In genomic region chr6:32785781-32786533, GRCh38 we compare ENCODE assay signal across 9 cellular contexts. TPM values are rescaled to one million over a fixed set of nuclear protein-coding genes. Genes with fewer than 3 reads are reported as not detected.
DNase-seq lines count a peak whose midpoint lies in the region; ATAC-seq, FAIRE-seq and TF ChIP-seq lines count a peak whose summit lies in the region.
"Had no signal": no experiment of that assay in that cellular context is flagged by ENCODE, and none has a peak within 500 bp of the region (broad histone marks: within the 10 kb centered on the region; RNA-seq: fewer than 3 reads in every experiment).

No MANE protein-coding gene starts in this region.

- peaks cover 8 to 50% of the 10 kb centered on the region in 2 experiments for H3K27me3 ChIP-seq in endothelial cell of umbilical vein (ENCODE audit: control insufficient read depth in 2 of 2, insufficient read depth in 2 of 2, low read length in 2 of 2)

- H3K4me1 ChIP-seq in endothelial cell of umbilical vein (ENCODE audit: control insufficient read depth, extremely low read depth, insufficient read depth, low read length) = no peaks in the 10 kb centered on the region

- H2AFZ ChIP-seq in endothelial cell of umbilical vein (ENCODE audit: low read depth, low read length) = no peak overlapping the region

- no peaks in the 10 kb centered on the region for H3K9me3 Mint-ChIP-seq in activated T-helper 2 cell treated with anti-CD3 and anti-CD28 coated beads, Interferon-gamma antibody, Interleukin-2, Interleukin-4, amounts not matched to agents 10 μg/mL and 5 μg/mL and 100 μg/mL, durations not matched to agents 14 hours and 24 hours and 36 hours

- no peak overlapping the region for H3K27ac ChIP-seq in endothelial cell of umbilical vein (ENCODE audit: insufficient read depth, low read depth, low read length)

- H3K4me1 Mint-ChIP-seq in activated T-helper 2 cell treated with anti-CD3 and anti-CD28 coated beads, Interferon-gamma antibody, Interleukin-2, Interleukin-4, amounts not matched to agents 10 μg/mL and 5 μg/mL and 100 μg/mL, durations not matched to agents 14 hours and 24 hours and 36 hours (ENCODE audit: low read depth) = peaks cover 2% of the 10 kb centered on the region

- no peaks in the 10 kb centered on the region for H3K9me3 ChIP-seq in endothelial cell of umbilical vein (replicated peaks; ENCODE audit: control insufficient read depth, insufficient read depth, low read length)

- H4K20me1 ChIP-seq in endothelial cell of umbilical vein (replicated peaks; ENCODE audit: control insufficient read depth, extremely low read depth, insufficient read depth, low read length) = no peaks in the 10 kb centered on the region

- no peaks in the 10 kb centered on the region for H3K79me2 ChIP-seq in endothelial cell of umbilical vein (ENCODE audit: control insufficient read depth, insufficient read depth, low read length)

- peaks cover 60% of the 10 kb centered on the region for H3K27me3 Mint-ChIP-seq in activated T-helper 2 cell treated with anti-CD3 and anti-CD28 coated beads, Interferon-gamma antibody, Interleukin-2, Interleukin-4, amounts not matched to agents 10 μg/mL and 5 μg/mL and 100 μg/mL, durations not matched to agents 14 hours and 24 hours and 36 hours (ENCODE audit: low read depth)

- ATAC-seq in GM21786 (IDR thresholded peaks at IDR 0.05; ENCODE audit: unreplicated experiment) = no peak

- H3K9me1 ChIP-seq in endothelial cell of umbilical vein (replicated peaks; ENCODE audit: control insufficient read depth, extremely low read depth, insufficient read depth, low read length) = no peaks in the 10 kb centered on the region

- H3K4me3 ChIP-seq in endothelial cell of umbilical vein (replicated peaks in 1 of 3; ENCODE audit: insufficient read depth in 1 of 3, low read depth in 1 of 3, low read length in 3 of 3) = no peak overlapping the region

- DNase-seq in EL (peak; percentile 59), NAMALWA (ENCODE audit: low spot score) (peak; percentile 78), T follicular helper cell (ENCODE audit: low read depth) (peak; percentile 15), endothelial cell of umbilical vein (ENCODE audit: low read depth, low spot score) (peak; percentile 58), middle frontal gyrus (ENCODE audit: extremely low spot score, low spot score) (peak; percentile 13)
- no peak for DNase-seq in activated T-helper 2 cell treated with anti-CD3 and anti-CD28 coated beads, Interferon-gamma antibody, Interleukin-2, Interleukin-4, amounts not matched to agents 10 μg/mL and 5 μg/mL and 100 μg/mL, durations not matched to agents 14 hours and 24 hours and 36 hours (ENCODE audit: low spot score)

- H3K4me2 ChIP-seq in endothelial cell of umbilical vein (ENCODE audit: insufficient read depth, low read length) = no peak overlapping the region

- intact Hi-C loops in endothelial cell of umbilical vein (cut with micrococcal nuclease) = loop anchor here (1.0 kb wide), 2 partner anchors 164 to 371 kb away; no protein-coding TSS in a partner anchor
- intact Hi-C loops in activated T-helper 2 cell treated with anti-CD3 and anti-CD28 coated beads, Interferon-gamma antibody, Interleukin-2, Interleukin-4, amounts not matched to agents 10 μg/mL and 5 μg/mL and 100 μg/mL, durations not matched to agents 14 hours and 24 hours and 36 hours (cut with micrococcal nuclease) = no loop called here

- peak; percentile 49 to 51 for TF ChIP-seq CTCF in endothelial cell of umbilical vein (IDR thresholded peaks at IDR 0.05; ENCODE audit: extremely low read depth in 1 of 2, insufficient read depth in 1 of 2, low read depth in 1 of 2, low read length in 2 of 2)

- no peaks in the 10 kb centered on the region for H3K36me3 ChIP-seq in endothelial cell of umbilical vein (ENCODE audit: control insufficient read depth in 2 of 2, extremely low read depth in 1 of 2, insufficient read depth in 2 of 2, low read length in 2 of 2)

- no peak overlapping the region for H3K4me3 Mint-ChIP-seq in activated T-helper 2 cell treated with anti-CD3 and anti-CD28 coated beads, Interferon-gamma antibody, Interleukin-2, Interleukin-4, amounts not matched to agents 10 μg/mL and 5 μg/mL and 100 μg/mL, durations not matched to agents 14 hours and 24 hours and 36 hours (ENCODE audit: low read depth)

- BruUV-seq in endothelial cell of umbilical vein (replicated peaks; lab: Mats Ljungman, UMichigan) = no TSS peak

- H3K36me3 Mint-ChIP-seq in activated T-helper 2 cell treated with anti-CD3 and anti-CD28 coated beads, Interferon-gamma antibody, Interleukin-2, Interleukin-4, amounts not matched to agents 10 μg/mL and 5 μg/mL and 100 μg/mL, durations not matched to agents 14 hours and 24 hours and 36 hours (ENCODE audit: low read depth) = no peaks in the 10 kb centered on the region

- peak; percentile 89 for FAIRE-seq in A204.1 (lab: Jason Lieb, UNC)
- FAIRE-seq in endothelial cell of umbilical vein (lab: Jason Lieb, UNC) = peak; percentile 49

- CTCF ChIA-PET in endothelial cell of umbilical vein (lab: Charles Lee) = interaction anchor here (0.6 to 3.0 kb wide), 44 partner anchors 8 to 834 kb away, joined by 3 to 45 read pairs (median 4); partner anchors contain the start of genes PSMB9, TAP1 and TAP2

- TF ChIP-seq POLR2A in endothelial cell of umbilical vein (IDR thresholded peaks at IDR 0.05; ENCODE audit: low read depth, low read length) = no peak

- H3K9ac ChIP-seq in endothelial cell of umbilical vein (replicated peaks; ENCODE audit: extremely low read depth, insufficient read depth, low read length) = no peak overlapping the region

- dilution Hi-C loops in endothelial cell of umbilical vein (cut with MboI; ENCODE audit: extremely low pct_ligation_motif_present, low sequenced_read_pairs) = no loop called here

- no peak overlapping the region for H3K27ac Mint-ChIP-seq in activated T-helper 2 cell treated with anti-CD3 and anti-CD28 coated beads, Interferon-gamma antibody, Interleukin-2, Interleukin-4, amounts not matched to agents 10 μg/mL and 5 μg/mL and 100 μg/mL, durations not matched to agents 14 hours and 24 hours and 36 hours

- POLR2A ChIA-PET in endothelial cell of umbilical vein (lab: Charles Lee) = no interaction called here

RNA-seq across cellular contexts. Expression of gene HLA-DQB2, which starts 22.6 kb away (rescaled TPM):
- total RNA-seq in endothelial cell of umbilical vein = not detected in 2 replicates
- polyA plus RNA-seq in endothelial cell of umbilical vein = not detected in 2 replicates
- not detected in 2 replicates for polyA plus RNA-seq in endothelial cell of umbilical vein (2011; cell fraction: cytosol; rRNA removed)
- polyA plus RNA-seq in endothelial cell of umbilical vein (2011; cell fraction: nucleus; rRNA removed) = not detected in 2 replicates
- not detected in 2 replicates for polyA plus RNA-seq in endothelial cell of umbilical vein (2012)
- polyA minus RNA-seq in endothelial cell of umbilical vein = not detected in 2 replicates
- not detected for polyA minus RNA-seq in endothelial cell of umbilical vein (2011; cell fraction: cytosol; rRNA and poly(A)+ RNA removed)
- polyA minus RNA-seq in endothelial cell of umbilical vein (2011; cell fraction: nucleus; rRNA and poly(A)+ RNA removed) = not detected in 2 replicates
- 0.25 and 0.30 TPM in 2 replicates for total RNA-seq in activated T-helper 2 cell treated with anti-CD3 and anti-CD28 coated beads, Interferon-gamma antibody, Interleukin-2, Interleukin-4, amounts not matched to agents 10 μg/mL and 5 μg/mL and 100 μg/mL, durations not matched to agents 14 hours and 24 hours and 36 hours
- total RNA-seq: glomerular endothelial cell had no signal

RNA-seq across cellular contexts. Expression of gene HLA-DOB, which starts 30.8 kb away (rescaled TPM):
- 0.44 and 0.46 TPM in 2 replicates for total RNA-seq in endothelial cell of umbilical vein
- 0.10 and 0.54 TPM in 2 replicates for polyA plus RNA-seq in endothelial cell of umbilical vein
- polyA plus RNA-seq in endothelial cell of umbilical vein (2011; cell fraction: cytosol; rRNA removed) = 0.08 TPM in 1 of 2 replicates, not detected in the other
- polyA plus RNA-seq in endothelial cell of umbilical vein (2011; cell fraction: nucleus; rRNA removed) = 3.1 TPM in 2 replicates
- 0.26 and 0.28 TPM in 2 replicates for polyA plus RNA-seq in endothelial cell of umbilical vein (2012)
- 0.36 and 0.70 TPM in 2 replicates for polyA minus RNA-seq in endothelial cell of umbilical vein
- polyA minus RNA-seq in endothelial cell of umbilical vein (2011; cell fraction: cytosol; rRNA and poly(A)+ RNA removed) = not detected
- 0.48 and 0.63 TPM in 2 replicates for polyA minus RNA-seq in endothelial cell of umbilical vein (2011; cell fraction: nucleus; rRNA and poly(A)+ RNA removed)
- 3.1 and 3.6 TPM in 2 replicates for total RNA-seq in activated T-helper 2 cell treated with anti-CD3 and anti-CD28 coated beads, Interferon-gamma antibody, Interleukin-2, Interleukin-4, amounts not matched to agents 10 μg/mL and 5 μg/mL and 100 μg/mL, durations not matched to agents 14 hours and 24 hours and 36 hours

RNA-seq across cellular contexts. Expression of gene HLA-DQA2, which starts 44.8 kb away (rescaled TPM):
- total RNA-seq in endothelial cell of umbilical vein = not detected in 2 replicates
- polyA plus RNA-seq in endothelial cell of umbilical vein = not detected in 2 replicates
- not detected in 2 replicates for polyA plus RNA-seq in endothelial cell of umbilical vein (2011; cell fraction: cytosol; rRNA removed)
- not detected in 2 replicates for polyA plus RNA-seq in endothelial cell of umbilical vein (2011; cell fraction: nucleus; rRNA removed)
- not detected in 2 replicates for polyA plus RNA-seq in endothelial cell of umbilical vein (2012)
- not detected in 2 replicates for polyA minus RNA-seq in endothelial cell of umbilical vein
- not detected for polyA minus RNA-seq in endothelial cell of umbilical vein (2011; cell fraction: cytosol; rRNA and poly(A)+ RNA removed)
- not detected in 2 replicates for polyA minus RNA-seq in endothelial cell of umbilical vein (2011; cell fraction: nucleus; rRNA and poly(A)+ RNA removed)
- total RNA-seq in activated T-helper 2 cell treated with anti-CD3 and anti-CD28 coated beads, Interferon-gamma antibody, Interleukin-2, Interleukin-4, amounts not matched to agents 10 μg/mL and 5 μg/mL and 100 μg/mL, durations not matched to agents 14 hours and 24 hours and 36 hours = 1.0 and 1.7 TPM in 2 replicates
- total RNA-seq: glomerular endothelial cell had no signal

RNA-seq across cellular contexts. Expression of gene TAP2, which starts 52.6 kb away (rescaled TPM):
- total RNA-seq in endothelial cell of umbilical vein = 49.7 and 57.8 TPM in 2 replicates
- polyA plus RNA-seq in endothelial cell of umbilical vein = 14.1 and 18.4 TPM in 2 replicates
- 14.8 and 16.1 TPM in 2 replicates for polyA plus RNA-seq in endothelial cell of umbilical vein (2011; cell fraction: cytosol; rRNA removed)
- 36.5 and 42.1 TPM in 2 replicates for polyA plus RNA-seq in endothelial cell of umbilical vein (2011; cell fraction: nucleus; rRNA removed)
- polyA plus RNA-seq in endothelial cell of umbilical vein (2012) = 25.4 and 27.9 TPM in 2 replicates
- 40.5 and 59.8 TPM in 2 replicates for polyA minus RNA-seq in endothelial cell of umbilical vein
- 30.3 TPM for polyA minus RNA-seq in endothelial cell of umbilical vein (2011; cell fraction: cytosol; rRNA and poly(A)+ RNA removed)
- polyA minus RNA-seq in endothelial cell of umbilical vein (2011; cell fraction: nucleus; rRNA and poly(A)+ RNA removed) = 18.7 and 22.6 TPM in 2 replicates
- total RNA-seq in activated T-helper 2 cell treated with anti-CD3 and anti-CD28 coated beads, Interferon-gamma antibody, Interleukin-2, Interleukin-4, amounts not matched to agents 10 μg/mL and 5 μg/mL and 100 μg/mL, durations not matched to agents 14 hours and 24 hours and 36 hours = 142 and 162 TPM in 2 replicates

RNA-seq across cellular contexts. Expression of gene PSMB8, which starts 57.9 kb away (rescaled TPM):
- 25.7 and 40.1 TPM in 2 replicates for total RNA-seq in endothelial cell of umbilical vein
- 41.3 and 49.4 TPM in 2 replicates for polyA plus RNA-seq in endothelial cell of umbilical vein
- 37.0 and 39.6 TPM in 2 replicates for polyA plus RNA-seq in endothelial cell of umbilical vein (2011; cell fraction: cytosol; rRNA removed)
- polyA plus RNA-seq in endothelial cell of umbilical vein (2011; cell fraction: nucleus; rRNA removed) = 20.6 and 22.3 TPM in 2 replicates
- polyA plus RNA-seq in endothelial cell of umbilical vein (2012) = 36.6 and 45.7 TPM in 2 replicates
- polyA minus RNA-seq in endothelial cell of umbilical vein = 17.2 and 20.8 TPM in 2 replicates
- polyA minus RNA-seq in endothelial cell of umbilical vein (2011; cell fraction: cytosol; rRNA and poly(A)+ RNA removed) = 32.6 TPM
- 2.9 and 3.8 TPM in 2 replicates for polyA minus RNA-seq in endothelial cell of umbilical vein (2011; cell fraction: nucleus; rRNA and poly(A)+ RNA removed)
- total RNA-seq in activated T-helper 2 cell treated with anti-CD3 and anti-CD28 coated beads, Interferon-gamma antibody, Interleukin-2, Interleukin-4, amounts not matched to agents 10 μg/mL and 5 μg/mL and 100 μg/mL, durations not matched to agents 14 hours and 24 hours and 36 hours = 352 and 368 TPM in 2 replicates
